8 cellular contexts compared by ENCODE assay signal in genomic region chr17:63775420-63775819, GRCh38. TPM values are rescaled to one million over a fixed set of nuclear protein-coding genes. Genes with fewer than 3 reads are reported as not detected.
A peak's percentile ranks its signal among the peaks of the same experiment; 100 is the strongest.
DNase-seq lines count a peak whose midpoint lies in the region; ATAC-seq and TF ChIP-seq lines count a peak whose summit lies in the region.

No MANE protein-coding gene starts in this region.

- peak overlapping the region; percentile 93 for H3K4me2 ChIP-seq in fibroblast of lung (ENCODE audit: extremely low read depth, insufficient read depth, low read length)

- no peak for ATAC-seq in GM21423 (IDR thresholded peaks at IDR 0.05; ENCODE audit: unreplicated experiment)

- H2AFZ ChIP-seq in fibroblast of lung (ENCODE audit: low read length) = no peak overlapping the region

- H3K9me3 ChIP-seq in SJSA1 (replicated peaks) (no peaks in the 10 kb centered on the region), fibroblast of lung (ENCODE audit: control insufficient read depth, insufficient read depth, low read depth, low read length) (no peaks in the 10 kb centered on the region)

- TF ChIP-seq CTCF in fibroblast of lung (conservative IDR thresholded peaks at IDR 0.05 in 1 of 2, IDR thresholded peaks at IDR 0.05 in 1 of 2; ENCODE audit: low read depth in 1 of 2, low read length in 2 of 2) = no peak

- H3K4me3 ChIP-seq in GM08714 (ENCODE audit: low read length) (peak overlapping the region; percentile 100), SJSA1 (peak overlapping the region; percentile 79), fibroblast of lung (replicated peaks in 1 of 4; ENCODE audit: control extremely low read depth in 1 of 4, insufficient read depth in 1 of 4, low read depth in 3 of 4, low read length in 4 of 4) (peak overlapping the region; percentile 89 to 99 (median 94)), rectal smooth muscle tissue (ENCODE audit: low read length) (peak overlapping the region; percentile 86)

- H3K36me3 ChIP-seq in SJSA1 = peaks cover 66% of the 10 kb centered on the region
- peaks cover 4% of the 10 kb centered on the region for H3K36me3 ChIP-seq in fibroblast of lung (ENCODE audit: control insufficient read depth, insufficient read depth, low read length)
- H3K36me3 ChIP-seq in rectal smooth muscle tissue (ENCODE audit: control insufficient read depth, insufficient read depth, low read length) = peaks cover 2% of the 10 kb centered on the region

- peak overlapping the region; percentile 34 for H3K9ac ChIP-seq in fibroblast of lung (ENCODE audit: insufficient read depth, low read length)
- H3K9ac ChIP-seq in rectal smooth muscle tissue (ENCODE audit: low read length) = no peak overlapping the region

- H3K27me3 ChIP-seq in SJSA1 (replicated peaks) (no peaks in the 10 kb centered on the region), fibroblast of lung (ENCODE audit: control insufficient read depth, insufficient read depth, low read length) (no peaks in the 10 kb centered on the region), rectal smooth muscle tissue (ENCODE audit: control insufficient read depth, insufficient read depth, low read length) (no peaks in the 10 kb centered on the region)

- H3K4me1 ChIP-seq in SJSA1 (replicated peaks) = peaks cover 20% of the 10 kb centered on the region
- H3K4me1 ChIP-seq in fibroblast of lung (ENCODE audit: control insufficient read depth, extremely low read depth, insufficient read depth, low read length) = no peaks in the 10 kb centered on the region
- H3K4me1 ChIP-seq in rectal smooth muscle tissue (ENCODE audit: control insufficient read depth, insufficient read depth, low read length) = peaks cover 17% of the 10 kb centered on the region

- H4K20me1 ChIP-seq in fibroblast of lung (ENCODE audit: control insufficient read depth, extremely low read depth, insufficient read depth, low read length) = no peaks in the 10 kb centered on the region

- no peak for DNase-seq in SJSA1 (ENCODE audit: low read depth in 1 of 2, low spot score in 2 of 2)
- DNase-seq in fibroblast of lung (ENCODE audit: low read depth in 2 of 2) = peak in 1 of 2 donors; percentile 9
- DNase-seq in stimulated activated CD4-positive, alpha-beta T cell treated with anti-CD3 and anti-CD28 coated beads, Interleukin-4, amount 100 ng/mL, for 1 hour = no peak
- DNase-seq in SKM-1 (lab: John Stamatoyannopoulos, UW; ENCODE audit: unreplicated experiment) = no peak
- DNase-seq in iPS-NIHi7 (ENCODE audit: extremely low spot score) = no peak

- H3K27ac ChIP-seq in SJSA1 = no peak overlapping the region
- peak overlapping the region; percentile 100 for H3K27ac ChIP-seq in fibroblast of lung (ENCODE audit: insufficient read depth, low read length)
- H3K27ac ChIP-seq in rectal smooth muscle tissue (ENCODE audit: low read depth, low read length) = no peak overlapping the region

- H3K79me2 ChIP-seq in fibroblast of lung (ENCODE audit: control insufficient read depth, insufficient read depth, low read length) = peaks cover 89% of the 10 kb centered on the region

RNA-seq across cellular contexts. Expression of gene DDX42, which starts 1.4 kb away (rescaled TPM):
- 102 and 118 TPM in 2 replicates for total RNA-seq in SJSA1 (2014; rRNA removed; shearing (Covaris generic))
- total RNA-seq in fibroblast of lung = 53.4 and 61.8 TPM in 2 replicates
- polyA plus RNA-seq in fibroblast of lung = 67.0 and 81.5 TPM in 2 replicates
- 56.0 and 63.3 TPM in 2 replicates for polyA plus RNA-seq in fibroblast of lung (2012)
- polyA minus RNA-seq in fibroblast of lung (ENCODE audit: low replicate concordance) = 15.6 and 63.3 TPM in 2 replicates

RNA-seq across cellular contexts. Expression of gene CCDC47, which starts 2.0 kb away (rescaled TPM):
- 106 and 125 TPM in 2 replicates for total RNA-seq in SJSA1 (2014; rRNA removed; shearing (Covaris generic))
- 64.5 and 65.6 TPM in 2 replicates for total RNA-seq in fibroblast of lung
- 72.3 and 83.2 TPM in 2 replicates for polyA plus RNA-seq in fibroblast of lung
- polyA plus RNA-seq in fibroblast of lung (2012) = 59.4 and 60.5 TPM in 2 replicates
- 24.7 and 37.8 TPM in 2 replicates for polyA minus RNA-seq in fibroblast of lung (ENCODE audit: low replicate concordance)

RNA-seq across cellular contexts. Expression of gene STRADA, which starts 33.8 kb away (rescaled TPM):
- 14.7 and 17.3 TPM in 2 replicates for total RNA-seq in SJSA1 (2014; rRNA removed; shearing (Covaris generic))
- 14.6 and 22.8 TPM in 2 replicates for total RNA-seq in fibroblast of lung
- polyA plus RNA-seq in fibroblast of lung = 22.8 and 29.2 TPM in 2 replicates
- 17.3 and 23.4 TPM in 2 replicates for polyA plus RNA-seq in fibroblast of lung (2012)
- 54.0 and 54.5 TPM in 2 replicates for polyA minus RNA-seq in fibroblast of lung (ENCODE audit: low replicate concordance)

RNA-seq across cellular contexts. Expression of gene PSMC5, which starts 51.8 kb away (rescaled TPM):
- total RNA-seq in SJSA1 (2014; rRNA removed; shearing (Covaris generic)) = 54.4 and 63.7 TPM in 2 replicates
- total RNA-seq in fibroblast of lung = 61.9 and 66.9 TPM in 2 replicates
- polyA plus RNA-seq in fibroblast of lung = 216 and 276 TPM in 2 replicates
- polyA plus RNA-seq in fibroblast of lung (2012) = 151 and 200 TPM in 2 replicates
- polyA minus RNA-seq in fibroblast of lung (ENCODE audit: low replicate concordance) = 108 and 120 TPM in 2 replicates

RNA-seq across cellular contexts. Expression of gene FTSJ3, which starts 52.0 kb away (rescaled TPM):
- 68.9 and 80.2 TPM in 2 replicates for total RNA-seq in SJSA1 (2014; rRNA removed; shearing (Covaris generic))
- 61.8 and 86.5 TPM in 2 replicates for total RNA-seq in fibroblast of lung
- polyA plus RNA-seq in fibroblast of lung = 37.8 and 62.2 TPM in 2 replicates
- 31.7 and 48.3 TPM in 2 replicates for polyA plus RNA-seq in fibroblast of lung (2012)
- 29.5 and 72.0 TPM in 2 replicates for polyA minus RNA-seq in fibroblast of lung (ENCODE audit: low replicate concordance)
